24 cellular contexts compared by ENCODE assay signal in genomic region chr2:206814486-206814885, GRCh38. TPM values are rescaled to one million over a fixed set of nuclear protein-coding genes. Genes with fewer than 3 reads are reported as not detected.
"Had no signal": no experiment of that assay in that cellular context is flagged by ENCODE, and none has a peak within 500 bp of the region (broad histone marks: within the 10 kb centered on the region; RNA-seq: fewer than 3 reads in every experiment).

No MANE protein-coding gene starts in this region.

- H3K4me3 Mint-ChIP-seq: IgD-negative memory B cell had no signal

- H3K9ac ChIP-seq: KMS-11 had no signal

- H3K27ac ChIP-seq: KMS-11, RWPE1, SJCRH30 had no signal

- H3K4me3 ChIP-seq: K562, SJCRH30 had no signal

- H3K36me3 Mint-ChIP-seq: IgD-negative memory B cell had no signal

- H3K4me1 ChIP-seq: SJCRH30 had no signal

- H3K4me2 ChIP-seq: KMS-11 had no signal

- H3K27me3 ChIP-seq: SJCRH30 had no signal

- ATAC-seq: K562, Panc1, PC-3, SK-N-SH treated with all-trans-retinoic acid at 6 μM for 48 hours had no signal

- H3K27ac Mint-ChIP-seq: IgD-negative memory B cell had no signal

- DNase-seq: MV-4-11, NCI-H1092, NCI-H1105 treated with DMSO at 0.1 percent for 48 hours, NCI-H1417 treated with DMSO at 0.1 percent for 48 hours, NCI-H146, NCI-H1694 treated with DMSO at 0.1 percent for 48 hours, NCI-H2029, NCI-H2081 treated with DMSO at 0.1 percent for 48 hours, NCI-H2171, NCI-H226, NCI-H446, NCI-H510A, NCI-H524 treated with DMSO at 0.1 percent for 48 hours, NCI-H69, NCI-H774, PC-3, SHP77, SJCRH30 had no signal

- H3K9me3 ChIP-seq: SJCRH30 had no signal

- H3K27me3 Mint-ChIP-seq: IgD-negative memory B cell had no signal

- H3K36me3 ChIP-seq: SJCRH30 had no signal

RNA-seq across cellular contexts. Expression of gene MDH1B, which starts 49.4 kb away (rescaled TPM):
- polyA plus RNA-seq: IgD-negative memory B cell had no signal
